Comparison of ENCODE assay signal across 14 cellular contexts in the genomic region with DNA sequence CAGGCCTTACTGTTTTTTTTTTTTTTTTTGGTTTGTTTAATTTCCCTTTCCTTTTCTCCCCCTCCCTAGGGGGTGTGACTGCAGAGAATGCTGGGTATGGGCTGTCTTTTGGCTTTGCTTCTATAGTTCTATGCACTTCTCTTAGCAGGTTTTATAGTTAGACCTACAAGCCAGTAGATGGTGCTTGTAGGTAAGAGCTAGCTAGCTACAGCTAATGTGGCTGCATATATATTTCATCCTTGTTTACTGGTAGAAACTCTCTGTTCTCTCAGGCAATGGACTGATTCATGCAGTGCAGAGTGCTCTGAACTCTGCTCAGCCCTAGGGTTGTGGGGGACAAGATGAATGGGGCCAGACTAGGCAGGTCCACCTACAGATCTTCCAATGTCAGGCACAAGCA.
DNase-seq lines count a peak whose midpoint lies in the region; ATAC-seq and TF ChIP-seq lines count a peak whose summit lies in the region.
"Had no signal": no experiment of that assay in that cellular context is flagged by ENCODE, and none has a peak within 500 bp of the region (broad histone marks: within the 10 kb centered on the region; RNA-seq: fewer than 3 reads in every experiment).

No MANE protein-coding gene starts in this region.

- CTCF ChIA-PET in CD4-positive, alpha-beta T cell (lab: Charles Lee) = no interaction called here

- H3K36me3 ChIP-seq in neural cell (ENCODE audit: insufficient read depth, low read length) = no peaks in the 10 kb centered on the region
- H3K36me3 ChIP-seq in Peyer's patch = no peaks in the 10 kb centered on the region
- H3K36me3 ChIP-seq: BE2C had no signal

- no peaks in the 10 kb centered on the region for H3K79me2 ChIP-seq in neural cell (replicated peaks; ENCODE audit: insufficient read depth, low read length)

- no peak for ATAC-seq in CD4-positive, alpha-beta T cell (ENCODE audit: poor library complexity)

- H3K9me2 ChIP-seq in neural cell (ENCODE audit: insufficient read depth, low read length) = no peaks in the 10 kb centered on the region

- no peak overlapping the region for H3K4me3 ChIP-seq in neural cell (ENCODE audit: low read length)
- H3K4me3 ChIP-seq in Peyer's patch = no peak overlapping the region
- H3K4me3 ChIP-seq: GM23248 had no signal

- no peaks in the 10 kb centered on the region for H3K27me3 ChIP-seq in CD4-positive, alpha-beta T cell (ENCODE audit: control insufficient read depth, insufficient read depth, low read length)
- H3K27me3 ChIP-seq in neural cell (ENCODE audit: insufficient read depth, low read depth, low read length) (no peaks in the 10 kb centered on the region), Peyer's patch (no peaks in the 10 kb centered on the region)
- H3K27me3 ChIP-seq: BE2C had no signal

- no peak overlapping the region for H2AFZ ChIP-seq in neural cell (ENCODE audit: low read depth, low read length)
- H2AFZ ChIP-seq: GM23248 had no signal

- no peak for TF ChIP-seq EP300 in neural cell (conservative IDR thresholded peaks at IDR 0.05; ENCODE audit: poor library complexity, severe bottlenecking)

- no peaks in the 10 kb centered on the region for H4K20me1 ChIP-seq in neural cell (ENCODE audit: insufficient read depth)

- no peak overlapping the region for H3K9ac ChIP-seq in neural cell (ENCODE audit: low read length)
- H3K9ac ChIP-seq: GM23248 had no signal

- no peak for TF ChIP-seq POLR2A in Peyer's patch (IDR thresholded peaks at IDR 0.05)

- POLR2A ChIA-PET in CD4-positive, alpha-beta T cell (lab: Charles Lee) = no interaction called here

- no peaks in the 10 kb centered on the region for H3K9me3 ChIP-seq in CD4-positive, alpha-beta T cell (ENCODE audit: control insufficient read depth, low read length)
- H3K9me3 ChIP-seq in neural cell (ENCODE audit: low read length) = no peaks in the 10 kb centered on the region
- no peaks in the 10 kb centered on the region for H3K9me3 ChIP-seq in Peyer's patch
- H3K9me3 ChIP-seq: BE2C, Caco-2 had no signal

- TF ChIP-seq RAD21 in neural cell (conservative IDR thresholded peaks at IDR 0.05) = peak; percentile 19

- H3K27me3 Mint-ChIP-seq in CD4-positive, alpha-beta T cell = no peaks in the 10 kb centered on the region
- H3K27me3 Mint-ChIP-seq: CD4-positive, CD25-positive, alpha-beta regulatory T cell had no signal

- TF ChIP-seq CTCF in CD4-positive, alpha-beta T cell (IDR thresholded peaks at IDR 0.05) = no peak
- TF ChIP-seq CTCF in neural cell (IDR thresholded peaks at IDR 0.05; ENCODE audit: poor library complexity, severe bottlenecking) = no peak
- TF ChIP-seq CTCF in Peyer's patch (IDR thresholded peaks at IDR 0.05) = no peak

- no peaks in the 10 kb centered on the region for H3K4me1 ChIP-seq in Peyer's patch
- H3K4me1 ChIP-seq: BE2C, Caco-2 had no signal

- no peaks in the 10 kb centered on the region for H3F3A ChIP-seq in neural cell (ENCODE audit: insufficient read depth, low read length, poor library complexity, severe bottlenecking)

- peak overlapping the region; percentile 33 for H3K27ac Mint-ChIP-seq in CD4-positive, alpha-beta T cell
- H3K27ac Mint-ChIP-seq: CD4-positive, CD25-positive, alpha-beta regulatory T cell had no signal

- DNase-seq in NCI-H748 (lab: John Stamatoyannopoulos, UW; ENCODE audit: unreplicated experiment) (peak; percentile 2), NCI-H748 treated with DMSO at 0.1 percent for 48 hours (lab: John Stamatoyannopoulos, UW) (no peak), amniotic epithelial cell (ENCODE audit: low read depth) (peak; percentile 39), activated T-cell treated with anti-CD3 and anti-CD28 coated beads for 4 hours (no peak), Peyer's patch (no peak)
- no peak for DNase-seq in CD4-positive, alpha-beta T cell
- DNase-seq: ACHN; BE2C; C1 segment of cervical spinal cord; Caco-2; CD4-positive, CD25-positive, alpha-beta regulatory T cell; GM23248; HCEC 1CT had no signal

- intact Hi-C loops in CD4-positive, alpha-beta T cell (cut with DNase I, micrococcal nuclease) = loop anchor here in 1 of 2 experiments (10.0 kb wide), 1 partner anchor 182 kb away; no protein-coding TSS in a partner anchor

- H3K4me3 Mint-ChIP-seq in CD4-positive, alpha-beta T cell = no peak overlapping the region
- H3K4me3 Mint-ChIP-seq: CD4-positive, CD25-positive, alpha-beta regulatory T cell had no signal

- H3K4me1 Mint-ChIP-seq in CD4-positive, alpha-beta T cell (ENCODE audit: low read depth) = peaks cover 7% of the 10 kb centered on the region
- H3K4me1 Mint-ChIP-seq: CD4-positive, CD25-positive, alpha-beta regulatory T cell had no signal

- peaks cover 15% of the 10 kb centered on the region for H3K36me3 Mint-ChIP-seq in CD4-positive, alpha-beta T cell (ENCODE audit: low read depth)
- H3K36me3 Mint-ChIP-seq: CD4-positive, CD25-positive, alpha-beta regulatory T cell had no signal

- H3K9me3 Mint-ChIP-seq in CD4-positive, alpha-beta T cell = peaks cover 8% of the 10 kb centered on the region

- no peak overlapping the region for H3K4me2 ChIP-seq in neural cell (ENCODE audit: low read length)

- no peak overlapping the region for H3K27ac ChIP-seq in CD4-positive, alpha-beta T cell (ENCODE audit: low read depth, low read length)
- H3K27ac ChIP-seq in neural cell (ENCODE audit: low read length) (no peak overlapping the region), Peyer's patch (no peak overlapping the region)
- H3K27ac ChIP-seq: GM23248 had no signal

TF ChIP-seq in neural cell, 6 proteins besides CTCF, POLR2A, EP300 and RAD21:
- TF ChIP-seq TAF1 (IDR thresholded peaks at IDR 0.05; ENCODE audit: low read depth) = no peak
- TF ChIP-seq MXI1 (conservative IDR thresholded peaks at IDR 0.05; ENCODE audit: poor library complexity, severe bottlenecking) = no peak
- TF ChIP-seq SMC3 (conservative IDR thresholded peaks at IDR 0.05; ENCODE audit: poor library complexity) = no peak
- TF ChIP-seq POLR2AphosphoS5 (IDR thresholded peaks at IDR 0.05) = no peak

Comparison
In these comparisons a context has a peak if more than half of its experiments do, and no peak if none do; other contexts are left out.
1. DNase-seq: peak in NCI-H748 (single experiment) and amniotic epithelial cell (single experiment); none in NCI-H748 treated with DMSO at 0.1 percent for 48 hours (single experiment), CD4-positive, alpha-beta T cell (0 of 10), activated T-cell treated with anti-CD3 and anti-CD28 coated beads for 4 hours (single experiment) and Peyer's patch (0 of 3).